In genomic region chr4:8320386-8320750, GRCh38 we compare ENCODE assay signal across 11 cellular contexts. TPM values are rescaled to one million over a fixed set of nuclear protein-coding genes. Genes with fewer than 3 reads are reported as not detected.
DNase-seq lines count a peak whose midpoint lies in the region; TF ChIP-seq lines count a peak whose summit lies in the region.
"Had no signal": no experiment of that assay in that cellular context is flagged by ENCODE, and none has a peak within 500 bp of the region (broad histone marks: within the 10 kb centered on the region; RNA-seq: fewer than 3 reads in every experiment).

No MANE protein-coding gene starts in this region.

- peak overlapping the region; percentile 15 for H2AK5ac ChIP-seq in neuronal stem cell (ENCODE audit: low read depth, low read length)

- no peak overlapping the region for H4K8ac ChIP-seq in neuronal stem cell (ENCODE audit: low read depth, low read length)

- no peak for TF ChIP-seq POLR2A in NB4 (IDR thresholded peaks at IDR 0.05; ENCODE audit: extremely low read depth, insufficient read length)

- no peak overlapping the region for H2BK120ac ChIP-seq in neuronal stem cell (ENCODE audit: low read depth, low read length)

- H4K91ac ChIP-seq in neuronal stem cell (ENCODE audit: low read depth, low read length, poor library complexity): no peak overlapping the region

- no peak overlapping the region for H2BK15ac ChIP-seq in neuronal stem cell (ENCODE audit: low read length)

- no CpG with 5 or more reads among the region's 2 CpGs for WGBS in neuronal stem cell (ENCODE audit: extremely low coverage in 2 of 2, insufficient read length in 2 of 2, insufficient replicate concordance in 1 of 2), 2 donors

- H3K18ac ChIP-seq in neuronal stem cell (ENCODE audit: low read length): no peak overlapping the region

- H3K36me3 ChIP-seq in neuronal stem cell (replicated peaks in 1 of 2; ENCODE audit: control insufficient read depth in 2 of 2, insufficient read depth in 2 of 2, low read length in 2 of 2): no peaks in the 10 kb centered on the region

- no peaks in the 10 kb centered on the region for H3K27me3 ChIP-seq in neuronal stem cell (ENCODE audit: control insufficient read depth in 3 of 3, insufficient read depth in 3 of 3, low read depth in 1 of 3, low read length in 3 of 3)

- H2BK5ac ChIP-seq in neuronal stem cell (ENCODE audit: low read length): no peak overlapping the region

- DNase-seq in DMS53 (lab: John Stamatoyannopoulos, UW) (peak; percentile 69), NB4 (ENCODE audit: low read depth) (peak; percentile 50), fibroblast of pulmonary artery (ENCODE audit: low read depth) (no peak), neuronal stem cell (ENCODE audit: low spot score) (no peak), C1 segment of cervical spinal cord (lab: John Stamatoyannopoulos, UW) (no peak), HCEC 1CT (no peak), COLO829 (ENCODE audit: low spot score) (no peak), NCI-H82 treated with DMSO at 0.1 percent for 48 hours (lab: John Stamatoyannopoulos, UW; ENCODE audit: unreplicated experiment) (no peak)
- DNase-seq: COR-L47; KG1; stimulated activated naive CD8-positive, alpha-beta T cell treated with anti-CD3 and anti-CD28 coated beads, Interleukin-15, amount 100 ng/mL, for 72 hours had no signal

- H2BK12ac ChIP-seq in neuronal stem cell (ENCODE audit: low read length): peak overlapping the region; percentile 27

- H3K4me3 ChIP-seq in NB4 (ENCODE audit: low read depth, low read length): no peak overlapping the region
- H3K4me3 ChIP-seq in fibroblast of pulmonary artery (replicated peaks; ENCODE audit: low read depth, low read length): no peak overlapping the region
- no peak overlapping the region for H3K4me3 ChIP-seq in neuronal stem cell (ENCODE audit: low read length in 2 of 2)

- H3K4me1 ChIP-seq in neuronal stem cell (ENCODE audit: control insufficient read depth in 2 of 2, insufficient read depth in 1 of 2, low read depth in 1 of 2, low read length in 2 of 2): peaks cover 15 to 16% of the 10 kb centered on the region in 2 donors

- no peak overlapping the region for H3K4ac ChIP-seq in neuronal stem cell (ENCODE audit: low read length)

- no peak overlapping the region for H3K23ac ChIP-seq in neuronal stem cell (ENCODE audit: low read depth, low read length, poor library complexity)

- no peak overlapping the region for H3K4me2 ChIP-seq in neuronal stem cell (ENCODE audit: insufficient read depth, low read length, poor library complexity, severe bottlenecking)

- no peaks in the 10 kb centered on the region for H3K79me1 ChIP-seq in neuronal stem cell (ENCODE audit: low read depth, low read length)

- H3K9ac ChIP-seq in neuronal stem cell (ENCODE audit: low read depth, low read length, poor library complexity): no peak overlapping the region

- H2AFZ ChIP-seq in neuronal stem cell (ENCODE audit: low read length): no peak overlapping the region

- peak; percentile 53 for TF ChIP-seq CTCF in NB4 (IDR thresholded peaks at IDR 0.05; ENCODE audit: low read depth, low read length)
- peak; percentile 26 for TF ChIP-seq CTCF in fibroblast of pulmonary artery (IDR thresholded peaks at IDR 0.05; ENCODE audit: low read length, missing control alignments)

- no peak overlapping the region for H3K27ac ChIP-seq in neuronal stem cell (replicated peaks; ENCODE audit: low read length)

- H3K14ac ChIP-seq in neuronal stem cell (ENCODE audit: low read length): no peak overlapping the region

- H3K9me3 ChIP-seq in neuronal stem cell (replicated peaks in 1 of 2; ENCODE audit: control insufficient read depth in 2 of 2, insufficient read depth in 1 of 2, low read depth in 1 of 2, low read length in 2 of 2): peaks cover 0 to 9% of the 10 kb centered on the region in 2 donors

RNA-seq across cellular contexts. Expression of gene HTRA3, which starts 50.8 kb away (rescaled TPM):
- polyA plus RNA-seq in neuronal stem cell (2013, experiment 1 of 2): 2.9 TPM
- polyA plus RNA-seq in neuronal stem cell (2013, experiment 2 of 2): 2.8 TPM

Comparison
In these comparisons a context has a peak if more than half of its experiments do, and no peak if none do; other contexts are left out.
1. DNase-seq: peak in DMS53 (single experiment) and NB4 (single experiment); none in fibroblast of pulmonary artery (single experiment), neuronal stem cell (single experiment), C1 segment of cervical spinal cord (0 of 14), HCEC 1CT (single experiment), COLO829 (single experiment) and NCI-H82 treated with DMSO at 0.1 percent for 48 hours (single experiment).